22 cellular contexts compared by ENCODE assay signal in the genomic region with DNA sequence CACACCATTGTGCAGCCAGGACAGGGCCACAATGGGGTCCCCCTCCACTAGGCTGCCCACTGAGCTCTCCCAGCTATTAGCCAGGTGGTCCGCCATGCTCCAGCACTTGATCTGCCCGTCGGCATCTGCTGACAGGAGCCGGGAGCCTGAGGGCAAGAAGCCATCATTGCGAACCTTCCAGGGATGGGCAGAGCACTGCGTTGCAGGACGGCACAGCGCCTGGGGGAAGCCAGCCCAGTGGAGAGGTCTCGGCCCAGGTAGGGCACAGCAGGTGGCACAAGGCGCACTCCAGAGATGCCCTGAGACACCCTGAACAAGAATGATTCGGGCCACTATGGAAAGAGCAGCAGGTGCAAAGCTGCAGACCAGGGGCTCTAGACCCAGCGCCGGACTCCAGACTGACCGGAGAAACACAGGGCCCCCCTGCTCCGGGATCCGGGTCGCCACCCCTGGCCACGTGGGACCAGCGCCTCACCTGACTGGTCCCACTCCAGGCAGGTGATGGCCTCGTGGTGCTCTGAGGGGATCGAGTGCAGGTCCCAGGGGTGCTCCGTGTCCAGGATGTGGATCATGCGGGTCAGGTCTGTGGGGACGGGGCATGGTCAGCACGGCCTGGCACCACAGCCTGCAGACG. TPM values are rescaled to one million over a fixed set of nuclear protein-coding genes. Genes with fewer than 3 reads are reported as not detected.
DNase-seq lines count a peak whose midpoint lies in the region; ATAC-seq and TF ChIP-seq lines count a peak whose summit lies in the region.
"Had no signal": no experiment of that assay in that cellular context is flagged by ENCODE, and none has a peak within 500 bp of the region (broad histone marks: within the 10 kb centered on the region; RNA-seq: fewer than 3 reads in every experiment).

No MANE protein-coding gene starts in this region.

- POLR2A ChIA-PET in CD8-positive, alpha-beta memory T cell (lab: Charles Lee): interaction anchor here (0.7 to 2.2 kb wide), 3 partner anchors 17 to 543 kb away, joined by 3 to 9 read pairs (median 5); no protein-coding TSS in a partner anchor

- H3K9me3 Mint-ChIP-seq in activated naive CD8-positive, alpha-beta T cell (ENCODE audit: low read depth): no peaks in the 10 kb centered on the region
- H3K9me3 Mint-ChIP-seq in activated naive CD8-positive, alpha-beta T cell treated with anti-CD3 and anti-CD28 coated beads, Interleukin-2, amount 50 U/mL, for 24 hours: no peaks in the 10 kb centered on the region
- H3K9me3 Mint-ChIP-seq in CD8-positive, alpha-beta memory T cell: peaks cover 0 to 2% (median 0%) of the 10 kb centered on the region in 5 donors
- no peaks in the 10 kb centered on the region for H3K9me3 Mint-ChIP-seq in memory B cell
- H3K9me3 Mint-ChIP-seq in osteocyte (ENCODE audit: unreplicated experiment): no peaks in the 10 kb centered on the region

- H3K9me3 ChIP-seq in CD8-positive, alpha-beta memory T cell (ENCODE audit: low read length): no peaks in the 10 kb centered on the region
- no peaks in the 10 kb centered on the region for H3K9me3 ChIP-seq in MG63

- H3K36me3 ChIP-seq in CD8-positive, alpha-beta memory T cell (ENCODE audit: insufficient read depth, low read length): peaks cover 14% of the 10 kb centered on the region
- peaks cover 8% of the 10 kb centered on the region for H3K36me3 ChIP-seq in MG63

- ATAC-seq in activated naive CD8-positive, alpha-beta T cell treated with anti-CD3 and anti-CD28 coated beads, Interleukin-2, amount 50 U/mL, for 24 hours: no peak
- ATAC-seq in memory B cell (ENCODE audit: low read depth): no peak

- H3K36me3 Mint-ChIP-seq in activated naive CD8-positive, alpha-beta T cell: no peaks in the 10 kb centered on the region
- peaks cover 4% of the 10 kb centered on the region for H3K36me3 Mint-ChIP-seq in activated naive CD8-positive, alpha-beta T cell treated with anti-CD3 and anti-CD28 coated beads, Interleukin-2, amount 50 U/mL, for 24 hours (ENCODE audit: low read depth)
- peaks cover 0 to 44% (median 0%) of the 10 kb centered on the region in 3 donors for H3K36me3 Mint-ChIP-seq in CD8-positive, alpha-beta memory T cell
- peaks cover 4% of the 10 kb centered on the region for H3K36me3 Mint-ChIP-seq in memory B cell
- peaks cover 2% of the 10 kb centered on the region for H3K36me3 Mint-ChIP-seq in osteocyte (ENCODE audit: unreplicated experiment)

- H3K4me3 ChIP-seq in CD8-positive, alpha-beta memory T cell (ENCODE audit: low read length): no peak overlapping the region
- H3K4me3 ChIP-seq in MG63: no peak overlapping the region

- H3K4me3 Mint-ChIP-seq in activated naive CD8-positive, alpha-beta T cell: peak overlapping the region; percentile 41
- H3K4me3 Mint-ChIP-seq in activated naive CD8-positive, alpha-beta T cell treated with anti-CD3 and anti-CD28 coated beads, Interleukin-2, amount 50 U/mL, for 24 hours: no peak overlapping the region
- H3K4me3 Mint-ChIP-seq in CD8-positive, alpha-beta memory T cell: peak overlapping the region in 6 of 7 donors; percentile 11 to 81 (median 60)
- H3K4me3 Mint-ChIP-seq in memory B cell (no peak overlapping the region), osteocyte (ENCODE audit: unreplicated experiment) (peak overlapping the region; percentile 14)

- peaks cover 27% of the 10 kb centered on the region for H3K4me1 Mint-ChIP-seq in activated naive CD8-positive, alpha-beta T cell (ENCODE audit: low read depth)
- H3K4me1 Mint-ChIP-seq in activated naive CD8-positive, alpha-beta T cell treated with anti-CD3 and anti-CD28 coated beads, Interleukin-2, amount 50 U/mL, for 24 hours: peaks cover 18% of the 10 kb centered on the region
- peaks cover 16 to 54% (median 20%) of the 10 kb centered on the region in 3 donors for H3K4me1 Mint-ChIP-seq in CD8-positive, alpha-beta memory T cell
- H3K4me1 Mint-ChIP-seq in memory B cell (peaks cover 20% of the 10 kb centered on the region), osteocyte (ENCODE audit: unreplicated experiment) (peaks cover 17% of the 10 kb centered on the region)

- no peak for TF ChIP-seq CTCF in osteocyte (IDR thresholded peaks at IDR 0.05)

- H3K27me3 Mint-ChIP-seq in activated naive CD8-positive, alpha-beta T cell: no peaks in the 10 kb centered on the region
- no peaks in the 10 kb centered on the region for H3K27me3 Mint-ChIP-seq in activated naive CD8-positive, alpha-beta T cell treated with anti-CD3 and anti-CD28 coated beads, Interleukin-2, amount 50 U/mL, for 24 hours
- H3K27me3 Mint-ChIP-seq in CD8-positive, alpha-beta memory T cell: peaks cover 0 to 7% of the 10 kb centered on the region in 2 donors
- H3K27me3 Mint-ChIP-seq in memory B cell (no peaks in the 10 kb centered on the region), osteocyte (ENCODE audit: unreplicated experiment) (no peaks in the 10 kb centered on the region)

- H3K27ac Mint-ChIP-seq in activated naive CD8-positive, alpha-beta T cell: peak overlapping the region; percentile 22
- H3K27ac Mint-ChIP-seq in activated naive CD8-positive, alpha-beta T cell treated with anti-CD3 and anti-CD28 coated beads, Interleukin-2, amount 50 U/mL, for 24 hours: no peak overlapping the region
- peak overlapping the region in 3 of 8 donors; percentile 52 to 94 (median 72) for H3K27ac Mint-ChIP-seq in CD8-positive, alpha-beta memory T cell
- peak overlapping the region; percentile 100 for H3K27ac Mint-ChIP-seq in memory B cell
- no peak overlapping the region for H3K27ac Mint-ChIP-seq in osteocyte (ENCODE audit: unreplicated experiment)

- DNase-seq in activated naive CD8-positive, alpha-beta T cell treated with anti-CD3 and anti-CD28 coated beads, Interleukin-2, amount 50 U/mL, for 24 hours: no peak
- no peak for DNase-seq in CD8-positive, alpha-beta memory T cell
- DNase-seq in memory B cell (ENCODE audit: low spot score in 2 of 2) (no peak), osteocyte (ENCODE audit: extremely low spot score, unreplicated experiment) (no peak), SW480 (ENCODE audit: low spot score) (no peak), SKM-1 treated with dmso at 0.1 percent for 144 hours (lab: John Stamatoyannopoulos, UW; ENCODE audit: unreplicated experiment) (no peak), MG63 (no peak)
- DNase-seq: C1 segment of cervical spinal cord; COR-L47; DMS 273 treated with DMSO at 0.1 percent for 48 hours; DND-41; KG1; MV-4-11; NCI-H187; NCI-H2107; NCI-H510A; NCI-H748 treated with DMSO at 0.1 percent for 48 hours; NK-92 treated with Interleukin-12 subunit alpha and Interleukin-12 subunit beta, amount 100 ng/mL, for 24 hours; OCI-M1; SIG-M5 had no signal

- CTCF ChIA-PET in CD8-positive, alpha-beta memory T cell (lab: Charles Lee): no interaction called here

- no peak overlapping the region for H3K27ac ChIP-seq in CD8-positive, alpha-beta memory T cell (ENCODE audit: low read depth, low read length)

- H3K27me3 ChIP-seq in CD8-positive, alpha-beta memory T cell (ENCODE audit: insufficient read depth, low read length, poor library complexity, severe bottlenecking): no peaks in the 10 kb centered on the region
- no peaks in the 10 kb centered on the region for H3K27me3 ChIP-seq in MG63

- peaks cover 9% of the 10 kb centered on the region for H3K4me1 ChIP-seq in CD8-positive, alpha-beta memory T cell (ENCODE audit: insufficient read depth, low read length)

RNA-seq across cellular contexts. Expression of a gene that starts 3.2 kb away (rescaled TPM):
- total RNA-seq in CD8-positive, alpha-beta memory T cell: 10 to 100 TPM; 57.4 to 59.4 TPM
- polyA plus RNA-seq in CD8-positive, alpha-beta memory T cell: 109 TPM
- 69.3 and 72.3 TPM in 2 replicates for total RNA-seq in osteocyte
- total RNA-seq in MG63 (2014; rRNA removed; shearing (Covaris generic); ENCODE audit: low replicate concordance): 18.1 and 20.4 TPM in 2 replicates

RNA-seq across cellular contexts. Expression of a gene that starts 3.5 kb away (rescaled TPM):
- total RNA-seq in CD8-positive, alpha-beta memory T cell: not detected
- polyA plus RNA-seq in CD8-positive, alpha-beta memory T cell: not detected
- not detected in 2 replicates for total RNA-seq in osteocyte
- not detected in 2 replicates for total RNA-seq in MG63 (2014; rRNA removed; shearing (Covaris generic); ENCODE audit: low replicate concordance)
- total RNA-seq: G401 had no signal

RNA-seq across cellular contexts. Expression of a gene that starts 23.2 kb away (rescaled TPM):
- total RNA-seq in CD8-positive, alpha-beta memory T cell: 10 to 100 TPM; 60.7 to 65.2 TPM
- 197 TPM for polyA plus RNA-seq in CD8-positive, alpha-beta memory T cell
- 61.1 and 63.5 TPM in 2 replicates for total RNA-seq in osteocyte
- total RNA-seq in MG63 (2014; rRNA removed; shearing (Covaris generic); ENCODE audit: low replicate concordance): 6.4 and 9.5 TPM in 2 replicates

RNA-seq across cellular contexts. Expression of a gene that starts 27.4 kb away (rescaled TPM):
- total RNA-seq in CD8-positive, alpha-beta memory T cell: 1 to 10 TPM; 1.2 to 2.3 TPM
- polyA plus RNA-seq in CD8-positive, alpha-beta memory T cell: 0.49 TPM
- total RNA-seq in osteocyte: 0.47 and 1.7 TPM in 2 replicates
- total RNA-seq in MG63 (2014; rRNA removed; shearing (Covaris generic); ENCODE audit: low replicate concordance): not detected in 2 replicates

RNA-seq across cellular contexts. Expression of a gene that starts 30.3 kb away (rescaled TPM):
- 1 to 10 TPM in 1 of 2 experiments, under 1 TPM in 1; 0.89 to 1.5 TPM for total RNA-seq in CD8-positive, alpha-beta memory T cell
- polyA plus RNA-seq in CD8-positive, alpha-beta memory T cell: 6.9 TPM
- total RNA-seq in osteocyte: 162 and 179 TPM in 2 replicates
- 2.8 TPM in 1 of 2 replicates, not detected in the other for total RNA-seq in MG63 (2014; rRNA removed; shearing (Covaris generic); ENCODE audit: low replicate concordance)

Comparison
In these comparisons a context has a peak if more than half of its experiments do, and no peak if none do; other contexts are left out.
1. H3K27ac Mint-ChIP-seq: peak in activated naive CD8-positive, alpha-beta T cell (single experiment) and memory B cell (single experiment); none in activated naive CD8-positive, alpha-beta T cell treated with anti-CD3 and anti-CD28 coated beads, Interleukin-2, amount 50 U/mL, for 24 hours (single experiment) and osteocyte (single experiment).
2. H3K4me3 Mint-ChIP-seq: peak in activated naive CD8-positive, alpha-beta T cell (single experiment), CD8-positive, alpha-beta memory T cell (6 of 7) and osteocyte (single experiment); none in activated naive CD8-positive, alpha-beta T cell treated with anti-CD3 and anti-CD28 coated beads, Interleukin-2, amount 50 U/mL, for 24 hours (single experiment) and memory B cell (single experiment).